11 cellular contexts compared by ENCODE assay signal in genomic region chr9:5800969-5801738, GRCh38. TPM values are rescaled to one million over a fixed set of nuclear protein-coding genes. Genes with fewer than 3 reads are reported as not detected.
DNase-seq lines count a peak whose midpoint lies in the region; ATAC-seq lines count a peak whose summit lies in the region.
"Had no signal": no experiment of that assay in that cellular context is flagged by ENCODE, and none has a peak within 500 bp of the region (broad histone marks: within the 10 kb centered on the region; RNA-seq: fewer than 3 reads in every experiment).

No MANE protein-coding gene starts in this region.

- ATAC-seq in naive thymus-derived CD8-positive, alpha-beta T cell, result no peak
- no peak for ATAC-seq in GM18873 (IDR thresholded peaks at IDR 0.05; ENCODE audit: low FRiP score, unreplicated experiment)

- H3K36me3 Mint-ChIP-seq in naive thymus-derived CD8-positive, alpha-beta T cell, result peaks cover 0 to 66% (median 7%) of the 10 kb centered on the region in 3 donors

- H3K27me3 Mint-ChIP-seq in naive thymus-derived CD8-positive, alpha-beta T cell, result no peaks in the 10 kb centered on the region

- H3K4me3 Mint-ChIP-seq in naive thymus-derived CD8-positive, alpha-beta T cell, result no peak overlapping the region

- POLR2A ChIA-PET in naive thymus-derived CD8-positive, alpha-beta T cell (lab: Charles Lee), result no interaction called here

- DNase-seq in DMS53 (lab: John Stamatoyannopoulos, UW), result peak; percentile 23
- no peak for DNase-seq in DMS53 treated with DMSO at 0.1 percent for 48 hours (lab: John Stamatoyannopoulos, UW; ENCODE audit: unreplicated experiment)
- peak; percentile 22 for DNase-seq in NCI-H345 (lab: John Stamatoyannopoulos, UW)
- DNase-seq in cerebellum (ENCODE audit: low spot score), result peak; percentile 58
- no peak for DNase-seq in naive thymus-derived CD8-positive, alpha-beta T cell
- DNase-seq in epidermal melanocyte (ENCODE audit: insufficient read length, low spot score), result no peak
- DNase-seq in effector CD4-positive, alpha-beta T cell, result no peak
- DNase-seq: activated T-cell treated with anti-CD3 and anti-CD28 coated beads, Interleukin-2, amount 50 U/mL, for 1 hour; islet precursor cell; NCI-H1694 treated with DMSO at 0.1 percent for 48 hours had no signal

- peaks cover 0 to 17% (median 7%) of the 10 kb centered on the region in 4 donors for H3K4me1 Mint-ChIP-seq in naive thymus-derived CD8-positive, alpha-beta T cell

- peak overlapping the region in 7 of 10 donors; percentile 17 to 70 (median 45) for H3K27ac Mint-ChIP-seq in naive thymus-derived CD8-positive, alpha-beta T cell

- no peaks in the 10 kb centered on the region for H3K9me3 Mint-ChIP-seq in naive thymus-derived CD8-positive, alpha-beta T cell

RNA-seq across cellular contexts. Expression of gene ERMP1, which starts 31.8 kb away (rescaled TPM):
- total RNA-seq in cerebellum, result 24.9 TPM
- 10 to 100 TPM; 16.1 to 16.8 TPM for total RNA-seq in naive thymus-derived CD8-positive, alpha-beta T cell
- polyA plus RNA-seq in naive thymus-derived CD8-positive, alpha-beta T cell, result 10 to 100 TPM in 2 of 3 donors, 1 to 10 TPM in 1; 7.0 to 11.8 (median 10.8) TPM

Comparison
In these comparisons a context has a peak if more than half of its experiments do, and no peak if none do; other contexts are left out.
1. DNase-seq: peak in DMS53 (single experiment), NCI-H345 (single experiment) and cerebellum (single experiment); none in DMS53 treated with DMSO at 0.1 percent for 48 hours (single experiment), naive thymus-derived CD8-positive, alpha-beta T cell (0 of 10), epidermal melanocyte (single experiment) and effector CD4-positive, alpha-beta T cell (single experiment).